Comparison of ENCODE assay signal across 8 cellular contexts in the genomic region with DNA sequence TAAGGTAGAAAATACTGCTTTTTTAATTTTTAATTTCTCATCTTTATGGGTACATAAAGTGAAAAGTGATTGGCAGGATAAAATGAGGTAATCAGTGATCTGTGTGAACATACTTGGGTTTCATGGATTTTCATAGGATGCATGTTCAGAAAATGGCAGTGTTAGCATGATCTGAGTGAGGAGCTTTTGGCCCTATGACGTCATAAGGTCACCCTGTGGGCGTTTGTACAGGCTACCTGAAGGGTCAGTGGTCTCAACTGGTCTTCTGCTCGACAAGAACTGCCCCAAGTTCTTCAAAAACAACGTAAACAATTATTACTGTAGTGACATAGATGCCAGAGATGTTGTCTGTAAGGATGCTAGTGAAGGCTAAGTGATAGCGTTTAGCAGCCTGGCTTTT.
"Had no signal": no experiment of that assay in that cellular context is flagged by ENCODE, and none has a peak within 500 bp of the region (broad histone marks: within the 10 kb centered on the region; RNA-seq: fewer than 3 reads in every experiment).

No MANE protein-coding gene starts in this region.

- FAIRE-seq: HTR-8/SVneo, K562 had no signal

- ATAC-seq: K562 had no signal

- H3K4me2 ChIP-seq: KMS-11 had no signal

- H3K9ac ChIP-seq: KMS-11 had no signal

- DNase-seq: IMR-90, Karpas-422, KBM-7, KG1 had no signal

- H3K27ac ChIP-seq: HL-60, KMS-11 had no signal

- H3K4me3 ChIP-seq: K562 had no signal
